1 cellular context compared by ENCODE assay signal in the genomic region with DNA sequence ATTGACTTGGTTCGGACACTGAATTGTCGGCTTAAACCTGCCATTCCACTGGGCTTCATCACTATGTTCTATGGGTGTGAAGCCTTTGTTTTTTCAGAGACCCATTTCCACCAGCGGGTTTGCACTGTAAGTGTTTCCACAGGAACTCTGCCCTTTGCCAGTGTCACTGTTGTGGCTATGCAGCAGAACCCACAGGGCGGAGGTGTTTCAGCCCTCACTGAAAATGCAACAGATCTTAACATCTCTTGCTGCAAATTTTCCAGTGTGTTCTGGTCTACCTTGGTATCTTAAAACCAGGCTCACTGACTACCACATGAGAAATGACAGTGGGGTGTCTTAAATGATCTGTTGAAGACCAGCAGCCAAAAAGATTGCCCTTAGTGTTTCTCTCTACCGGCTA.
TF ChIP-seq lines count a peak whose summit lies in the region.

No MANE protein-coding gene starts in this region.

TF ChIP-seq in endothelial cell of umbilical vein, 7 proteins besides CTCF, POLR2A, EP300 and RAD21 (continued from another document):
- no peak for TF ChIP-seq JUN (IDR thresholded peaks at IDR 0.05; ENCODE audit: borderline replicate concordance, insufficient read depth, insufficient read length, low read depth)
